Comparison of ENCODE assay signal across 26 cellular contexts in genomic region chr2:65475000-65475399, GRCh38.
"Had no signal": no experiment of that assay in that cellular context is flagged by ENCODE, and none has a peak within 500 bp of the region (broad histone marks: within the 10 kb centered on the region; RNA-seq: fewer than 3 reads in every experiment).

No MANE protein-coding gene starts in this region.

- H3K27ac ChIP-seq: coronary artery, epithelial cell of prostate, foreskin keratinocyte, gastroesophageal sphincter, heart right ventricle, left lung, parathyroid adenoma, right lobe of liver, suprapubic skin, transverse colon, vagina had no signal

- H3K9ac ChIP-seq: parathyroid adenoma had no signal

- H3K27me3 ChIP-seq: gastroesophageal sphincter, heart right ventricle, left lung, right lobe of liver, suprapubic skin, transverse colon, vagina had no signal

- H3K9me3 ChIP-seq: gastroesophageal sphincter, right lobe of liver, suprapubic skin, transverse colon, vagina had no signal

- DNase-seq: dermis blood vessel endothelial cell; effector memory CD8-positive, alpha-beta T cell; foreskin keratinocyte; heart right ventricle; hippocampal formation; left cardiac atrium; left lung; mesenchymal stem cell; midbrain; naive thymus-derived CD4-positive, alpha-beta T cell; nucleus accumbens; right lobe of liver; small intestine; stimulated activated CD4-positive, alpha-beta T cell treated with anti-CD3 and anti-CD28 coated beads, Interleukin-15, amount 100 ng/mL, for 24 hours; stimulated activated CD4-positive, alpha-beta T cell treated with anti-CD3 and anti-CD28 coated beads, Interleukin-2, amount 100 ng/mL, for 48 hours; stimulated activated naive CD4-positive, alpha-beta T cell; stimulated activated naive CD8-positive, alpha-beta T cell treated with anti-CD3 and anti-CD28 coated beads, Interleukin-15, amount 100 ng/mL, for 72 hours; transverse colon had no signal

- H3K36me3 ChIP-seq: gastroesophageal sphincter, heart right ventricle, left lung, right lobe of liver, suprapubic skin, transverse colon, vagina had no signal

- H3K4me1 ChIP-seq: foreskin keratinocyte, gastroesophageal sphincter, left lung, parathyroid adenoma, right lobe of liver, suprapubic skin, transverse colon, vagina had no signal

- H3K79me2 ChIP-seq: parathyroid adenoma had no signal

- H3K4me3 ChIP-seq: coronary artery, gastroesophageal sphincter, heart right ventricle, left lung, right lobe of liver, suprapubic skin, transverse colon, vagina had no signal

- FAIRE-seq: islet of Langerhans, small intestine had no signal

- ATAC-seq: effector memory CD8-positive, alpha-beta T cell; esophagus mucosa; foreskin keratinocyte; gastroesophageal sphincter; heart right ventricle; left cardiac atrium; left lung; naive thymus-derived CD4-positive, alpha-beta T cell; right lobe of liver; stimulated activated naive CD8-positive, alpha-beta T cell treated with anti-CD3 and anti-CD28 coated beads, Interleukin-15, amount 100 ng/mL, for 72 hours had no signal
